ENCODE assay signal across 20 cellular contexts in the genomic region with DNA sequence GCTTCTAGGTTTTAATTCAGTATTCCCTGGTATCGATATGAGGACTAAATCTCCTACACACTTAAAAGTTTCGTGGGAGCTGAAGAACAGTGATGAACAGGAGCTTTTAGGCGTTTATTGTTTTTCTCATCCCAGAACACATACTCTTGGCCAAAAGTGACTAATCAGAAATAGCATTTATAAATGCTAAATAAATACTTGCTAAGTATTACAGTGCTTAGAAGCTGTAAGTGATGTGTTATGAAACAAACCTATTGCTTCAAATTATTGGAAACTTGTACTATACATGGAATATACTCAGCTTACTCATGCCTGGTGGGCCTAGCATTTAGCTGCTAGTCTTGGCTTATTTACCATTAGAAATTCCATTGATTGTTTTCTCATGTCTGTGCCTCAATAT.
"Had no signal": no experiment of that assay in that cellular context is flagged by ENCODE, and none has a peak within 500 bp of the region (broad histone marks: within the 10 kb centered on the region; RNA-seq: fewer than 3 reads in every experiment).

No MANE protein-coding gene starts in this region.

- H3K9ac ChIP-seq: SK-N-SH had no signal

- DNase-seq: KBM-7, NCI-H1092, NCI-H1105 treated with DMSO at 0.1 percent for 48 hours, NCI-H1417 treated with DMSO at 0.1 percent for 48 hours, NCI-H146, NCI-H187, NCI-H2029, NCI-H2081 treated with DMSO at 0.1 percent for 48 hours, NCI-H2171, NCI-H226, NCI-H446, NCI-H510A, NCI-H524 treated with DMSO at 0.1 percent for 48 hours, NCI-H69, NCI-H774, SHP77, SK-N-SH had no signal

- H3K9me3 ChIP-seq: SK-N-SH had no signal

- H3K4me2 ChIP-seq: SK-N-SH had no signal

- H3K27ac ChIP-seq: HL-60, RWPE1 had no signal

- ATAC-seq: Panc1 had no signal
